Comparison of ENCODE assay signal across 1 cellular context in genomic region chr3:151511433-151511832, GRCh38. TPM values are rescaled to one million over a fixed set of nuclear protein-coding genes. Genes with fewer than 3 reads are reported as not detected.
"Had no signal": no experiment of that assay in that cellular context is flagged by ENCODE, and none has a peak within 500 bp of the region (broad histone marks: within the 10 kb centered on the region; RNA-seq: fewer than 3 reads in every experiment).

No MANE protein-coding gene starts in this region.

RNA-seq across cellular contexts. Expression of gene IGSF10, which starts 50.6 kb away (rescaled TPM):
- total RNA-seq: GM23248 had no signal
